1 cellular context compared by ENCODE assay signal in the genomic region with DNA sequence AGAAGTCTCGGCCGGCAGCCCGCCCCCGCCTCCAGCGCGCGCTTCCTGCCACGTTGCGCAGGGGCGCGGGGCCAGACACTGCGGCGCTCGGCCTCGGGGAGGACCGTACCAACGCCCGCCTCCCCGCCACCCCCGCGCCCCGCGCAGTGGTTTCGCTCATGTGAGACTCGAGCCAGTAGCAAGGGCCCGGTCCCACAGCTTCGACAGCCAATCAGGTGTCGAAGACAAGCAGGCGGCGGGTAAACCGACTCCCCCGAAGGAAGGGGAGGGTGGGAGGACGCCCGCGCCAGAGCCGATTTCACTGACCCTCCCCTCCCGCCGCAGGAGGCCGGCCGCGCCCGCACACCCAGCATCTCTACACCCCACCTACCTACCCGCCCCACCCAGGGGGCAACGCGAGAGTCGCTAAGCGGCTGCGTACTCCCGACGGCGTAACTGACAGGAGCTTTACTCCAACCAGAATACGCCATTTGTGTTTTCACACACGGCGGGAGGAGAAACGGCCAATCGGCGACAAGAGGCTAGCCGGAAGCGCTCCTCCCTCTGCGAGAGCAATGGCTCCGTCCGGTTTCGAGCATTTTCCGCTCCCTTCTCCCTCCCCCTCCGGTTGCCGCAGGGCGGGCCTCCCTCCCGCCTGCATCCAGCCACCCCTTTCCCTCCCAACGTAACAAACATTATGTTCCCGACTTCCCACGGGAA.
A peak's percentile ranks its signal among the peaks of the same experiment; 100 is the strongest.
TF ChIP-seq lines count a peak whose summit lies in the region.

No MANE protein-coding gene starts in this region.

TF ChIP-seq in K562, 482 proteins besides CTCF, POLR2A, EP300 and RAD21 (continued from another document and continues in another):
- peak; percentile 55; the same call in 1 of the 2 replicates for TF ChIP-seq GATAD2A (IDR thresholded peaks at IDR 0.05)
- no peak for TF ChIP-seq ZNF785 (CRISPR knock-in tag; IDR thresholded peaks at IDR 0.05)
- TF ChIP-seq ZNF507 (tag; conservative IDR thresholded peaks at IDR 0.05) = no peak
- TF ChIP-seq ZNF561 (CRISPR knock-in tag; conservative IDR thresholded peaks at IDR 0.05) = no peak
- no peak; the same call in 1 of the 2 replicates for TF ChIP-seq THAP12 (CRISPR knock-in tag; IDR thresholded peaks at IDR 0.05)
- TF ChIP-seq ZBTB8A (IDR thresholded peaks at IDR 0.05; ENCODE audit: partially characterized antibody) = no peak
- no peak for TF ChIP-seq SMC3 (conservative IDR thresholded peaks at IDR 0.05; ENCODE audit: insufficient read depth, low read depth, low read length)
- peak; percentile 90 for TF ChIP-seq ETV1 (tag; conservative IDR thresholded peaks at IDR 0.05; ENCODE audit: low read depth)
- peak; percentile 99 for TF ChIP-seq PCBP1 (IDR thresholded peaks at IDR 0.05; ENCODE audit: low read depth, low read length, poor library complexity, severe bottlenecking)
- TF ChIP-seq SMAD2 (IDR thresholded peaks at IDR 0.05; ENCODE audit: low read depth, low read length) = no peak
- peak; percentile 96 for TF ChIP-seq FOXP1 (CRISPR knock-in tag; IDR thresholded peaks at IDR 0.05)
- TF ChIP-seq MAX (CRISPR knock-in tag; IDR thresholded peaks at IDR 0.05) = peak; percentile 99
- 0 out of 2 replicates have a peak, but pooled peaks have one; percentile 56 for TF ChIP-seq ZBED1 (IDR thresholded peaks at IDR 0.05)
- TF ChIP-seq JUN (IDR thresholded peaks at IDR 0.05; ENCODE audit: borderline replicate concordance, low read depth, low read length) = peak; percentile 59; the same call in 1 of the 2 replicates
- no peak; the same call in 1 of the 2 replicates for TF ChIP-seq JUN (CRISPR knock-in tag; IDR thresholded peaks at IDR 0.05; ENCODE audit: borderline replicate concordance)
- TF ChIP-seq, protein P1, sequence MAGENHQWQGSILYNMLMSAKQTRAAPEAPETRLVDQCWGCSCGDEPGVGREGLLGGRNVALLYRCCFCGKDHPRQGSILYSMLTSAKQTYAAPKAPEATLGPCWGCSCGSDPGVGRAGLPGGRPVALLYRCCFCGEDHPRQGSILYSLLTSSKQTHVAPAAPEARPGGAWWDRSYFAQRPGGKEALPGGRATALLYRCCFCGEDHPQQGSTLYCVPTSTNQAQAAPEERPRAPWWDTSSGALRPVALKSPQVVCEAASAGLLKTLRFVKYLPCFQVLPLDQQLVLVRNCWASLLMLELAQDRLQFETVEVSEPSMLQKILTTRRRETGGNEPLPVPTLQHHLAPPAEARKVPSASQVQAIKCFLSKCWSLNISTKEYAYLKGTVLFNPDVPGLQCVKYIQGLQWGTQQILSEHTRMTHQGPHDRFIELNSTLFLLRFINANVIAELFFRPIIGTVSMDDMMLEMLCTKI (IDR thresholded peaks at IDR 0.05; ENCODE audit: partially characterized antibody) = no peak
- TF ChIP-seq ADNP (tag; IDR thresholded peaks at IDR 0.05) = no peak
- no peak; the same call in 1 of the 2 replicates for TF ChIP-seq ZNF644 (tag; IDR thresholded peaks at IDR 0.05; ENCODE audit: low read depth)
- TF ChIP-seq ZNF511 (CRISPR knock-in tag; IDR thresholded peaks at IDR 0.05) = peak; percentile 80; the same call in 1 of the 2 replicates
- TF ChIP-seq ZNF436 (CRISPR knock-in tag; IDR thresholded peaks at IDR 0.05) = no peak; the same call in 1 of the 2 replicates
- no peak for TF ChIP-seq ZNF146 (CRISPR knock-in tag; IDR thresholded peaks at IDR 0.05; ENCODE audit: unreplicated experiment)
- TF ChIP-seq, protein P2, sequence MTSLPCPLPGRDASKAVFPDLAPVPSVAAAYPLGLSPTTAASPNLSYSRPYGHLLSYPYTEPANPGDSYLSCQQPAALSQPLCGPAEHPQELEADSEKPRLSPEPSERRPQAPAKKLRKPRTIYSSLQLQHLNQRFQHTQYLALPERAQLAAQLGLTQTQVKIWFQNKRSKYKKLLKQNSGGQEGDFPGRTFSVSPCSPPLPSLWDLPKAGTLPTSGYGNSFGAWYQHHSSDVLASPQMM (CRISPR knock-in tag; IDR thresholded peaks at IDR 0.05) = no peak
- TF ChIP-seq, protein P3, sequence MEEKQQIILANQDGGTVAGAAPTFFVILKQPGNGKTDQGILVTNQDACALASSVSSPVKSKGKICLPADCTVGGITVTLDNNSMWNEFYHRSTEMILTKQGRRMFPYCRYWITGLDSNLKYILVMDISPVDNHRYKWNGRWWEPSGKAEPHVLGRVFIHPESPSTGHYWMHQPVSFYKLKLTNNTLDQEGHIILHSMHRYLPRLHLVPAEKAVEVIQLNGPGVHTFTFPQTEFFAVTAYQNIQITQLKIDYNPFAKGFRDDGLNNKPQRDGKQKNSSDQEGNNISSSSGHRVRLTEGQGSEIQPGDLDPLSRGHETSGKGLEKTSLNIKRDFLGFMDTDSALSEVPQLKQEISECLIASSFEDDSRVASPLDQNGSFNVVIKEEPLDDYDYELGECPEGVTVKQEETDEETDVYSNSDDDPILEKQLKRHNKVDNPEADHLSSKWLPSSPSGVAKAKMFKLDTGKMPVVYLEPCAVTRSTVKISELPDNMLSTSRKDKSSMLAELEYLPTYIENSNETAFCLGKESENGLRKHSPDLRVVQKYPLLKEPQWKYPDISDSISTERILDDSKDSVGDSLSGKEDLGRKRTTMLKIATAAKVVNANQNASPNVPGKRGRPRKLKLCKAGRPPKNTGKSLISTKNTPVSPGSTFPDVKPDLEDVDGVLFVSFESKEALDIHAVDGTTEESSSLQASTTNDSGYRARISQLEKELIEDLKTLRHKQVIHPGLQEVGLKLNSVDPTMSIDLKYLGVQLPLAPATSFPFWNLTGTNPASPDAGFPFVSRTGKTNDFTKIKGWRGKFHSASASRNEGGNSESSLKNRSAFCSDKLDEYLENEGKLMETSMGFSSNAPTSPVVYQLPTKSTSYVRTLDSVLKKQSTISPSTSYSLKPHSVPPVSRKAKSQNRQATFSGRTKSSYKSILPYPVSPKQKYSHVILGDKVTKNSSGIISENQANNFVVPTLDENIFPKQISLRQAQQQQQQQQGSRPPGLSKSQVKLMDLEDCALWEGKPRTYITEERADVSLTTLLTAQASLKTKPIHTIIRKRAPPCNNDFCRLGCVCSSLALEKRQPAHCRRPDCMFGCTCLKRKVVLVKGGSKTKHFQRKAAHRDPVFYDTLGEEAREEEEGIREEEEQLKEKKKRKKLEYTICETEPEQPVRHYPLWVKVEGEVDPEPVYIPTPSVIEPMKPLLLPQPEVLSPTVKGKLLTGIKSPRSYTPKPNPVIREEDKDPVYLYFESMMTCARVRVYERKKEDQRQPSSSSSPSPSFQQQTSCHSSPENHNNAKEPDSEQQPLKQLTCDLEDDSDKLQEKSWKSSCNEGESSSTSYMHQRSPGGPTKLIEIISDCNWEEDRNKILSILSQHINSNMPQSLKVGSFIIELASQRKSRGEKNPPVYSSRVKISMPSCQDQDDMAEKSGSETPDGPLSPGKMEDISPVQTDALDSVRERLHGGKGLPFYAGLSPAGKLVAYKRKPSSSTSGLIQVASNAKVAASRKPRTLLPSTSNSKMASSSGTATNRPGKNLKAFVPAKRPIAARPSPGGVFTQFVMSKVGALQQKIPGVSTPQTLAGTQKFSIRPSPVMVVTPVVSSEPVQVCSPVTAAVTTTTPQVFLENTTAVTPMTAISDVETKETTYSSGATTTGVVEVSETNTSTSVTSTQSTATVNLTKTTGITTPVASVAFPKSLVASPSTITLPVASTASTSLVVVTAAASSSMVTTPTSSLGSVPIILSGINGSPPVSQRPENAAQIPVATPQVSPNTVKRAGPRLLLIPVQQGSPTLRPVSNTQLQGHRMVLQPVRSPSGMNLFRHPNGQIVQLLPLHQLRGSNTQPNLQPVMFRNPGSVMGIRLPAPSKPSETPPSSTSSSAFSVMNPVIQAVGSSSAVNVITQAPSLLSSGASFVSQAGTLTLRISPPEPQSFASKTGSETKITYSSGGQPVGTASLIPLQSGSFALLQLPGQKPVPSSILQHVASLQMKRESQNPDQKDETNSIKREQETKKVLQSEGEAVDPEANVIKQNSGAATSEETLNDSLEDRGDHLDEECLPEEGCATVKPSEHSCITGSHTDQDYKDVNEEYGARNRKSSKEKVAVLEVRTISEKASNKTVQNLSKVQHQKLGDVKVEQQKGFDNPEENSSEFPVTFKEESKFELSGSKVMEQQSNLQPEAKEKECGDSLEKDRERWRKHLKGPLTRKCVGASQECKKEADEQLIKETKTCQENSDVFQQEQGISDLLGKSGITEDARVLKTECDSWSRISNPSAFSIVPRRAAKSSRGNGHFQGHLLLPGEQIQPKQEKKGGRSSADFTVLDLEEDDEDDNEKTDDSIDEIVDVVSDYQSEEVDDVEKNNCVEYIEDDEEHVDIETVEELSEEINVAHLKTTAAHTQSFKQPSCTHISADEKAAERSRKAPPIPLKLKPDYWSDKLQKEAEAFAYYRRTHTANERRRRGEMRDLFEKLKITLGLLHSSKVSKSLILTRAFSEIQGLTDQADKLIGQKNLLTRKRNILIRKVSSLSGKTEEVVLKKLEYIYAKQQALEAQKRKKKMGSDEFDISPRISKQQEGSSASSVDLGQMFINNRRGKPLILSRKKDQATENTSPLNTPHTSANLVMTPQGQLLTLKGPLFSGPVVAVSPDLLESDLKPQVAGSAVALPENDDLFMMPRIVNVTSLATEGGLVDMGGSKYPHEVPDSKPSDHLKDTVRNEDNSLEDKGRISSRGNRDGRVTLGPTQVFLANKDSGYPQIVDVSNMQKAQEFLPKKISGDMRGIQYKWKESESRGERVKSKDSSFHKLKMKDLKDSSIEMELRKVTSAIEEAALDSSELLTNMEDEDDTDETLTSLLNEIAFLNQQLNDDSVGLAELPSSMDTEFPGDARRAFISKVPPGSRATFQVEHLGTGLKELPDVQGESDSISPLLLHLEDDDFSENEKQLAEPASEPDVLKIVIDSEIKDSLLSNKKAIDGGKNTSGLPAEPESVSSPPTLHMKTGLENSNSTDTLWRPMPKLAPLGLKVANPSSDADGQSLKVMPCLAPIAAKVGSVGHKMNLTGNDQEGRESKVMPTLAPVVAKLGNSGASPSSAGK (IDR thresholded peaks at IDR 0.05) = peak; percentile 99
- peak; percentile 82 for TF ChIP-seq HNRNPLL (IDR thresholded peaks at IDR 0.05; ENCODE audit: low read depth, low read length, poor library complexity, severe bottlenecking)
- TF ChIP-seq IFI16 (CRISPR knock-in tag; IDR thresholded peaks at IDR 0.05) = no peak
- TF ChIP-seq, protein P4, sequence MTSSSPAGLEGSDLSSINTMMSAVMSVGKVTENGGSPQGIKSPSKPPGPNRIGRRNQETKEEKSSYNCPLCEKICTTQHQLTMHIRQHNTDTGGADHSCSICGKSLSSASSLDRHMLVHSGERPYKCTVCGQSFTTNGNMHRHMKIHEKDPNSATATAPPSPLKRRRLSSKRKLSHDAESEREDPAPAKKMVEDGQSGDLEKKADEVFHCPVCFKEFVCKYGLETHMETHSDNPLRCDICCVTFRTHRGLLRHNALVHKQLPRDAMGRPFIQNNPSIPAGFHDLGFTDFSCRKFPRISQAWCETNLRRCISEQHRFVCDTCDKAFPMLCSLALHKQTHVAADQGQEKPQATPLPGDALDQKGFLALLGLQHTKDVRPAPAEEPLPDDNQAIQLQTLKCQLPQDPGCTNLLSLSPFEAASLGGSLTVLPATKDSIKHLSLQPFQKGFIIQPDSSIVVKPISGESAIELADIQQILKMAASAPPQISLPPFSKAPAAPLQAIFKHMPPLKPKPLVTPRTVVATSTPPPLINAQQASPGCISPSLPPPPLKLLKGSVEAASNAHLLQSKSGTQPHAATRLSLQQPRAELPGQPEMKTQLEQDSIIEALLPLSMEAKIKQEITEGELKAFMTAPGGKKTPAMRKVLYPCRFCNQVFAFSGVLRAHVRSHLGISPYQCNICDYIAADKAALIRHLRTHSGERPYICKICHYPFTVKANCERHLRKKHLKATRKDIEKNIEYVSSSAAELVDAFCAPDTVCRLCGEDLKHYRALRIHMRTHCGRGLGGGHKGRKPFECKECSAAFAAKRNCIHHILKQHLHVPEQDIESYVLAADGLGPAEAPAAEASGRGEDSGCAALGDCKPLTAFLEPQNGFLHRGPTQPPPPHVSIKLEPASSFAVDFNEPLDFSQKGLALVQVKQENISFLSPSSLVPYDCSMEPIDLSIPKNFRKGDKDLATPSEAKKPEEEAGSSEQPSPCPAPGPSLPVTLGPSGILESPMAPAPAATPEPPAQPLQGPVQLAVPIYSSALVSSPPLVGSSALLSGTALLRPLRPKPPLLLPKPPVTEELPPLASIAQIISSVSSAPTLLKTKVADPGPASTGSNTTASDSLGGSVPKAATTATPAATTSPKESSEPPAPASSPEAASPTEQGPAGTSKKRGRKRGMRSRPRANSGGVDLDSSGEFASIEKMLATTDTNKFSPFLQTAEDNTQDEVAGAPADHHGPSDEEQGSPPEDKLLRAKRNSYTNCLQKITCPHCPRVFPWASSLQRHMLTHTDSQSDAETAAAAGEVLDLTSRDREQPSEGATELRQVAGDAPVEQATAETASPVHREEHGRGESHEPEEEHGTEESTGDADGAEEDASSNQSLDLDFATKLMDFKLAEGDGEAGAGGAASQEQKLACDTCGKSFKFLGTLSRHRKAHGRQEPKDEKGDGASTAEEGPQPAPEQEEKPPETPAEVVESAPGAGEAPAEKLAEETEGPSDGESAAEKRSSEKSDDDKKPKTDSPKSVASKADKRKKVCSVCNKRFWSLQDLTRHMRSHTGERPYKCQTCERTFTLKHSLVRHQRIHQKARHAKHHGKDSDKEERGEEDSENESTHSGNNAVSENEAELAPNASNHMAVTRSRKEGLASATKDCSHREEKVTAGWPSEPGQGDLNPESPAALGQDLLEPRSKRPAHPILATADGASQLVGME (CRISPR knock-in tag; IDR thresholded peaks at IDR 0.05) = no peak
- TF ChIP-seq HDAC8 (tag; IDR thresholded peaks at IDR 0.05) = no peak
- TF ChIP-seq PML (IDR thresholded peaks at IDR 0.05; ENCODE audit: low read length) = no peak; the same call in 1 of the 2 replicates
- peak; percentile 93; the same call in 1 of the 2 replicates for TF ChIP-seq ZC3H4 (CRISPR knock-in tag; IDR thresholded peaks at IDR 0.05; ENCODE audit: borderline replicate concordance)
